8 cellular contexts compared by ENCODE assay signal in the genomic region with DNA sequence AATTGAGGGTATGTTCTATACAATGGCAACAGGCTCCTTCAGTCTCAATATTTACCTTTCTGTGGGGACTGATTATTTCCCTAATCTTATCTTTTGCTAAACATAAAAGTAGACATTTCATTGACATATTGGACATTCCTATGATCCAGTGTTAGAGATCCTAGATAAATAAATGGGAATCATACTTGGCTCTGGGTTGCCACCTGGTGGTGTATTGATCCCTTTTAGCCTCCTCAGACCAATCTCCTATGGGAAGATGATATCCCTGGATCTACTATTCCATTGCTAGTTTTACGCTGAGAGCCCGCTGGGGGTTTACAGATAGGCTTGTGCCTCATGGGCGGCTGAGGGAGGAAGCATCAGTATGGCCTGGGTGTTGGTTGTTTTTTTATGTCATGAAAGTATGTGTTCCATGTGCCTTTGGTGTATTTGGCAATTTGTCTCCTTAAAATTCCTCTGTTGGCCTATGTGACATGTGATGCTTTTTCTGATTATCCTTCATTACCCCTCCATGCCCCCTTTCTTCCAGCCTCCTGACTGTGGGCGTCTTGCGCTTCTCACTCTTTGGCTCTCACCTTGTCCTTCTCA. TPM values are rescaled to one million over a fixed set of nuclear protein-coding genes. Genes with fewer than 3 reads are reported as not detected.
A peak's percentile ranks its signal among the peaks of the same experiment; 100 is the strongest.
DNase-seq lines count a peak whose midpoint lies in the region; ATAC-seq and TF ChIP-seq lines count a peak whose summit lies in the region.

No MANE protein-coding gene starts in this region.

- H3K27ac ChIP-seq in Panc1 (ENCODE audit: low read length): no peak overlapping the region
- no peak overlapping the region for H3K27ac ChIP-seq in foreskin keratinocyte
- H3K27ac ChIP-seq in gastrocnemius medialis: no peak overlapping the region

- CTCF ChIA-PET in Panc1 (lab: Charles Lee): interaction anchor here (0.6 kb wide), 1 partner anchor 22 kb away, joined by 9 read pairs; no protein-coding TSS in a partner anchor

- H3K36me3 ChIP-seq in Panc1 (ENCODE audit: control insufficient read depth, insufficient read depth, low read length) (no peaks in the 10 kb centered on the region), gastrocnemius medialis (no peaks in the 10 kb centered on the region)

- no peaks in the 10 kb centered on the region for H3K4me1 ChIP-seq in Panc1 (ENCODE audit: control insufficient read depth, insufficient read depth, low read length)
- peaks cover 13% of the 10 kb centered on the region for H3K4me1 ChIP-seq in foreskin keratinocyte
- peaks cover 14 to 18% of the 10 kb centered on the region in 2 donors for H3K4me1 ChIP-seq in gastrocnemius medialis

- POLR2A ChIA-PET in Panc1 (lab: Charles Lee): no interaction called here

- H3K4me3 ChIP-seq in Panc1 (ENCODE audit: low read depth in 2 of 2, low read length in 2 of 2) (no peak overlapping the region), gastrocnemius medialis (no peak overlapping the region)

- TF ChIP-seq POLR2A in gastrocnemius medialis (IDR thresholded peaks at IDR 0.05): no peak

- intact Hi-C loops in Panc1 (cut with micrococcal nuclease; ENCODE audit: unreplicated experiment) (loop anchor here (10.0 kb wide), 1 partner anchor 1702 kb away; no protein-coding TSS in a partner anchor), gastrocnemius medialis (cut with DNase I; ENCODE audit: low total_unique reads) (loop anchor here (5.0 kb wide), 2 partner anchors 124 to 144 kb away; no protein-coding TSS in a partner anchor), posterior vena cava (cut with DNase I) (no loop called here)

- ATAC-seq in Panc1: peak; percentile 78
- ATAC-seq in foreskin keratinocyte: peak; percentile 69
- peak; percentile 46 to 60 for ATAC-seq in gastrocnemius medialis

- TF ChIP-seq CTCF in Panc1 (IDR thresholded peaks at IDR 0.05) (peak; percentile 54), foreskin keratinocyte (conservative IDR thresholded peaks at IDR 0.05) (peak; percentile 80), gastrocnemius medialis (IDR thresholded peaks at IDR 0.05 in 4 of 5, conservative IDR thresholded peaks at IDR 0.05 in 1 of 5) (peak; percentile 16 to 63 (median 53))

- in situ Hi-C loops in Panc1 (cut with HindIII; ENCODE audit: low pct_unique_long_range_greater_than_20kb, low sequenced_read_pairs) (no loop called here), gastrocnemius medialis (cut with MboI; ENCODE audit: low sequenced_read_pairs in 4 of 4) (no loop called here)

- BruUV-seq in Panc1 (replicated peaks; lab: Mats Ljungman, UMichigan): no TSS peak

- DNase-seq in NCI-H1417 (lab: John Stamatoyannopoulos, UW): peak in 2 of 3 experiments; percentile 1 to 24
- DNase-seq in NCI-H1417 treated with DMSO at 0.1 percent for 48 hours (lab: John Stamatoyannopoulos, UW): no peak
- DNase-seq in Panc1 (ENCODE audit: low read depth, low spot score): peak; percentile 15
- peak in 1 of 2 donors; percentile 52 for DNase-seq in foreskin keratinocyte
- no peak for DNase-seq in gastrocnemius medialis
- no peak for DNase-seq in NCI-H1436 (lab: John Stamatoyannopoulos, UW)
- DNase-seq in stimulated activated CD4-positive, alpha-beta T cell treated with anti-CD3 and anti-CD28 coated beads, Interleukin-4, amount 100 ng/mL, for 1 hour: no peak
- no peak for DNase-seq in posterior vena cava (ENCODE audit: low spot score)

- H3K9me3 ChIP-seq in Panc1 (ENCODE audit: control insufficient read depth, insufficient read depth, low read depth, low read length): no peaks in the 10 kb centered on the region
- no peaks in the 10 kb centered on the region for H3K9me3 ChIP-seq in gastrocnemius medialis

- H3K27me3 ChIP-seq in Panc1 (ENCODE audit: control insufficient read depth, insufficient read depth, low read length): no peaks in the 10 kb centered on the region
- H3K27me3 ChIP-seq in foreskin keratinocyte: no peaks in the 10 kb centered on the region
- no peaks in the 10 kb centered on the region for H3K27me3 ChIP-seq in gastrocnemius medialis

RNA-seq across cellular contexts. Expression of gene CELF2, which starts 18.8 kb away (rescaled TPM):
- 0.44 TPM for total RNA-seq in Panc1 (2021; ENCODE audit: unreplicated experiment)
- not detected for polyA plus RNA-seq in Panc1 (2012; ENCODE audit: insufficient read length)
- total RNA-seq in foreskin keratinocyte: 10.8 and 11.1 TPM in 2 replicates
- polyA plus RNA-seq in foreskin keratinocyte: 1.9 and 2.4 TPM in 2 replicates
- 10 to 100 TPM; 30.0 to 56.6 (median 43.3) TPM for total RNA-seq in gastrocnemius medialis
- 10 to 100 TPM; 70.6 to 80.6 TPM for total RNA-seq in posterior vena cava

Comparison
In these comparisons a context has a peak if more than half of its experiments do, and no peak if none do; other contexts are left out.
1. DNase-seq: peak in NCI-H1417 (2 of 3) and Panc1 (single experiment); none in NCI-H1417 treated with DMSO at 0.1 percent for 48 hours (single experiment), gastrocnemius medialis (0 of 2), NCI-H1436 (single experiment), stimulated activated CD4-positive, alpha-beta T cell treated with anti-CD3 and anti-CD28 coated beads, Interleukin-4, amount 100 ng/mL, for 1 hour (single experiment) and posterior vena cava (single experiment).
2. intact Hi-C loops: an anchor here in Panc1 (10.0 kb wide) and gastrocnemius medialis (5.0 kb wide); none called in posterior vena cava.
3. Peak in every context shown above with its lines, with median percentiles within 50 percentile points of each other: ATAC-seq and CTCF ChIP-seq.